ENCODE assay signal across 8 cellular contexts in the genomic region with DNA sequence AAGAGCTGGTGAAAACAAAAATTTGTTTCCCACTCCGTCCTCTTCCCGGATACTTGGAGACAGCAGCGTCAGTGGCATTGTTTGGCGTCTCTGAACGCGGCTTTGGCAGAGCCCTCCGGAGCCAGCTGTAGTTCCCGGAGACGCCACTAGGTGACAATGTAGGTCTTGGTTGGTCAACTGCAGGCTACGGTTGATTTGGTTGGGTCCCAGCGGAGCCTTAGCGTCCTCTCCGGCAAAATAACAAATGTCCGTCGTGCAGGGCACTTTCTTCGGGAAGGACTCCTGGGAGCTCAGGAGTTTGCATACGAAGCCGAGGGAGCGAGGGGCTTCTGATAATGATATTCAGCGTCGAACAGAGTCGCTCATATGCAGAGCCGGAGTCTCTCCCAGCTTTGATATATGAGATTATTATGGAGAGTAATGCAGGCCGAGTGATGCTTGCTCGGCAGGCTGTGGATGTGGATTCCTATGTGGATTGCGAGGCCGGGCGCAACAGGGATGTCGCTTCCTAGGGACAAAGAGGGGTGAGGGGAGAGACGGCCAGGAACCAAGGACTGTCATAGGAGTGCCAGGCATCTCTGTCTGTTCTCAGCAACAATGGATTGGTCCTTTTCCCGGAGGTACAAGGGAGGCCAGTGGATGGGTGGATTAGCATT.
A peak's percentile ranks its signal among the peaks of the same experiment; 100 is the strongest.
DNase-seq lines count a peak whose midpoint lies in the region; ATAC-seq and TF ChIP-seq lines count a peak whose summit lies in the region.

No MANE protein-coding gene starts in this region.

- H3K27ac ChIP-seq in suprapubic skin: no peak overlapping the region

- 24% methylated on average over 28 of the region's 31 CpGs for WGBS in suprapubic skin

- no peaks in the 10 kb centered on the region for H3K27me3 ChIP-seq in suprapubic skin

- H3K36me3 ChIP-seq in suprapubic skin: no peaks in the 10 kb centered on the region

- peak overlapping the region; percentile 34 for H3K4me3 ChIP-seq in suprapubic skin

- peaks cover 3% of the 10 kb centered on the region for H3K4me1 ChIP-seq in suprapubic skin

- no peaks in the 10 kb centered on the region for H3K9me3 ChIP-seq in suprapubic skin

- TF ChIP-seq CTCF in LNCAP (IDR thresholded peaks at IDR 0.05) (peak; percentile 94), omental fat pad (IDR thresholded peaks at IDR 0.05) (peak in 2 of 3 donors; percentile 79 to 81), suprapubic skin (IDR thresholded peaks at IDR 0.05) (peak; percentile 72 to 98)

- ATAC-seq in GM21737 (IDR thresholded peaks at IDR 0.05; ENCODE audit: unreplicated experiment) (peak; percentile 86), omental fat pad (ENCODE audit: low FRiP score) (peak; percentile 89)

- no peak for TF ChIP-seq EP300 in suprapubic skin (IDR thresholded peaks at IDR 0.05)

- TF ChIP-seq POLR2A in suprapubic skin (IDR thresholded peaks at IDR 0.05): no peak

- peak; percentile 68 for DNase-seq in DMS79 (lab: John Stamatoyannopoulos, UW)
- DNase-seq in SHP77 (lab: John Stamatoyannopoulos, UW): peak; percentile 65 to 72
- peak; percentile 77 for DNase-seq in activated naive CD4-positive, alpha-beta T cell treated with Interleukin-2 at 50 U/mL for 16 hours
- DNase-seq in glomerular endothelial cell (ENCODE audit: extremely low read depth, low read depth, low spot score): peak; percentile 76
- DNase-seq in omental fat pad (ENCODE audit: low spot score): peak; percentile 97
- DNase-seq in suprapubic skin (ENCODE audit: low spot score in 2 of 2): peak; percentile 90 to 92
